Comparison of ENCODE assay signal across 8 cellular contexts in genomic region chr1:112803906-112804762, GRCh38.
DNase-seq lines count a peak whose midpoint lies in the region; ATAC-seq and TF ChIP-seq lines count a peak whose summit lies in the region.

No MANE protein-coding gene starts in this region.

- H3K4me3 ChIP-seq in body of pancreas: no peak overlapping the region

- no peak for TF ChIP-seq POLR2A in body of pancreas (IDR thresholded peaks at IDR 0.05)

- no peaks in the 10 kb centered on the region for H3K36me3 ChIP-seq in body of pancreas (replicated peaks in 1 of 2; ENCODE audit: insufficient read depth in 1 of 2, low read depth in 2 of 2)

- intact Hi-C loops in body of pancreas (cut with DNase I): loop anchor here (5.0 kb wide), 1 partner anchor 82 kb away; no protein-coding TSS in a partner anchor

- peak; percentile 72 for ATAC-seq in GM21723 (IDR thresholded peaks at IDR 0.05; ENCODE audit: unreplicated experiment)
- peak; percentile 91 for ATAC-seq in body of pancreas
- ATAC-seq in HG02763 (IDR thresholded peaks at IDR 0.05; ENCODE audit: unreplicated experiment): no peak

- peaks cover 14% of the 10 kb centered on the region for H3K4me1 ChIP-seq in body of pancreas

- no peaks in the 10 kb centered on the region for H3K27me3 ChIP-seq in body of pancreas

- WGBS in body of pancreas, 2 donors: 15 to 39% methylated on average over 2 to 10 of the region's 10 CpGs

- H3K9me3 ChIP-seq in body of pancreas: no peaks in the 10 kb centered on the region

- DNase-seq in DMS114 treated with DMSO at 0.1 percent for 48 hours (lab: John Stamatoyannopoulos, UW; ENCODE audit: unreplicated experiment) (peak; percentile 58), NCI-H1092 (lab: John Stamatoyannopoulos, UW) (peak; percentile 12), T-helper 2 cell (peak in 3 of 5 experiments; percentile 3 to 63 (median 4)), body of pancreas (peak; percentile 80 to 88 (median 82)), iPS-NIHi7 (ENCODE audit: extremely low spot score) (peak; percentile 87)
- DNase-seq in stimulated activated CD4-positive, alpha-beta T cell treated with anti-CD3 and anti-CD28 coated beads, Interleukin-12 subunit alpha, Interleukin-12 subunit beta, amount 100 ng/mL, for 24 hours (ENCODE audit: low read depth in 2 of 2): peak; percentile 32 to 44

- no peak overlapping the region for H3K27ac ChIP-seq in body of pancreas

- TF ChIP-seq CTCF in body of pancreas (IDR thresholded peaks at IDR 0.05): peak; percentile 77 to 93 (median 85)

Comparison
In these comparisons a context has a peak if more than half of its experiments do, and no peak if none do; other contexts are left out.
1. DNase-seq: peak in every context shown above with its lines; median percentile 87 in iPS-NIHi7; 82 in body of pancreas; 58 in DMS114 treated with DMSO at 0.1 percent for 48 hours; 38 in stimulated activated CD4-positive, alpha-beta T cell treated with anti-CD3 and anti-CD28 coated beads, Interleukin-12 subunit alpha, Interleukin-12 subunit beta, amount 100 ng/mL, for 24 hours; 12 in NCI-H1092; 4 in T-helper 2 cell.